ENCODE assay signal across 29 cellular contexts in the genomic region with DNA sequence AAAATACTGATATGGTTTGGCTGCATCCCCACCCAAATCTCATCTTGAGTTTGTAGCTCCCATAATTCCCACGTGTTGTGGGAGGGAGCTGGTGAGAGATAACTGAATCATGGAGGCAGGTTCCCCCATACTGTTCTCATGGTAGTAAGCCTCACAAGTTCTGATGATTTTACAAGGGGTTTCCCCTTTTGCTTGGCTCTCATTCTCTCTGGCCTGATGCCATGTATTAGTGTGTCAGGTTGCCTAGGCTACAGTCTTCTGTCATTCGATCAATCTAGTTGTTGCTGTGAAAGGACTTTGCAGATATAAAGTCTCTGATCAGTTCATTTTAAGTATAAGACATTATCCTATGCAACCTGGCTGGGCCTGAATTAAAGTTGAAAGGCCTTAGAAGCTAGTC.
"Had no signal": no experiment of that assay in that cellular context is flagged by ENCODE, and none has a peak within 500 bp of the region (broad histone marks: within the 10 kb centered on the region; RNA-seq: fewer than 3 reads in every experiment).

No MANE protein-coding gene starts in this region.

- ATAC-seq: mucosa of descending colon; naive thymus-derived CD4-positive, alpha-beta T cell; natural killer cell treated with Interleukin-12 subunit alpha and Interleukin-12 subunit beta and Interleukin-15 and Interleukin-18, amount 100 ng/mL, for 72 hours; right cardiac atrium; sciatic nerve; stimulated activated naive CD8-positive, alpha-beta T cell treated with anti-CD3 and anti-CD28 coated beads, Interleukin-15, Interleukin-2, amounts not matched to agents 100 U/mL and 50 U/mL, for 24 hours had no signal

- H3K4me1 ChIP-seq: left ventricle myocardium inferior, stomach, suprapubic skin, tibial nerve, upper lobe of left lung, vagina had no signal

- H3K4me3 Mint-ChIP-seq: immature natural killer cell; memory B cell; naive thymus-derived CD4-positive, alpha-beta T cell; natural killer cell treated with Interleukin-12 subunit alpha and Interleukin-12 subunit beta and Interleukin-15 and Interleukin-18, amount 100 ng/mL, for 72 hours; stimulated activated naive B cell treated with anti-CD40 and anti-IgM and Interleukin-4, amounts not matched to agents 10 μg/mL and 1 μg/mL and 100 μg/mL, for 72 hours had no signal

- H3K27me3 ChIP-seq: ovary, stomach, suprapubic skin, tibial nerve, upper lobe of left lung, vagina had no signal

- H3K27me3 Mint-ChIP-seq: memory B cell; progenitor cell of endocrine pancreas; stimulated activated naive B cell treated with anti-CD40 and anti-IgM and Interleukin-4, amounts not matched to agents 10 μg/mL and 1 μg/mL and 100 μg/mL, for 72 hours had no signal

- H3K36me3 ChIP-seq: left ventricle myocardium inferior, ovary, stomach, suprapubic skin, thoracic aorta, tibial nerve, upper lobe of left lung, vagina had no signal

- H3K9me3 ChIP-seq: mucosa of descending colon, ovary, suprapubic skin, thoracic aorta, tibial nerve, vagina had no signal

- H3K4me1 Mint-ChIP-seq: immature natural killer cell; memory B cell; naive thymus-derived CD4-positive, alpha-beta T cell; stimulated activated naive B cell treated with anti-CD40 and anti-IgM and Interleukin-4, amounts not matched to agents 10 μg/mL and 1 μg/mL and 100 μg/mL, for 72 hours had no signal

- H3K27ac ChIP-seq: left ventricle myocardium inferior, ovary, skin epidermis, stomach, suprapubic skin, thoracic aorta, tibial nerve, upper lobe of left lung, vagina had no signal

- H3K4me3 ChIP-seq: left ventricle myocardium inferior, lung, mucosa of descending colon, ovary, skin epidermis, stomach, suprapubic skin, thoracic aorta, tibial nerve, upper lobe of left lung, vagina had no signal

- H3K27ac Mint-ChIP-seq: immature natural killer cell; memory B cell; naive thymus-derived CD4-positive, alpha-beta T cell; natural killer cell treated with Interleukin-12 subunit alpha and Interleukin-12 subunit beta and Interleukin-15 and Interleukin-18, amount 100 ng/mL, for 72 hours; progenitor cell of endocrine pancreas; stimulated activated naive B cell treated with anti-CD40 and anti-IgM and Interleukin-4, amounts not matched to agents 10 μg/mL and 1 μg/mL and 100 μg/mL, for 72 hours had no signal

- FAIRE-seq: islet of Langerhans had no signal

- DNase-seq: hypothalamus; immature natural killer cell; kidney; left ventricle myocardium inferior; midbrain; mucosa of descending colon; naive thymus-derived CD4-positive, alpha-beta T cell; ovary; retina; right cardiac atrium; stimulated activated CD4-positive, alpha-beta T cell treated with anti-CD3 and anti-CD28 coated beads, Interleukin-12 subunit alpha, Interleukin-12 subunit beta, amount 100 ng/mL, for 4 hours; stimulated activated CD4-positive, alpha-beta T cell treated with anti-CD3 and anti-CD28 coated beads, Interleukin-15, amount 100 ng/mL, for 24 hours; stimulated activated CD4-positive, alpha-beta T cell treated with anti-CD3 and anti-CD28 coated beads, Interleukin-2, amount 100 ng/mL, for 24 hours; stimulated activated CD4-positive, alpha-beta T cell treated with anti-CD3 and anti-CD28 coated beads, Interleukin-4, amount 100 ng/mL, for 1 hour; stimulated activated naive B cell treated with anti-CD40 and anti-IgM and Interleukin-4, amounts not matched to agents 10 μg/mL and 1 μg/mL and 100 μg/mL, for 72 hours; stimulated activated naive CD8-positive, alpha-beta T cell treated with anti-CD3 and anti-CD28 coated beads, Interleukin-15, Interleukin-2, amounts not matched to agents 100 U/mL and 50 U/mL, for 24 hours; stomach; upper lobe of left lung had no signal
